10 cellular contexts compared by ENCODE assay signal in the genomic region with DNA sequence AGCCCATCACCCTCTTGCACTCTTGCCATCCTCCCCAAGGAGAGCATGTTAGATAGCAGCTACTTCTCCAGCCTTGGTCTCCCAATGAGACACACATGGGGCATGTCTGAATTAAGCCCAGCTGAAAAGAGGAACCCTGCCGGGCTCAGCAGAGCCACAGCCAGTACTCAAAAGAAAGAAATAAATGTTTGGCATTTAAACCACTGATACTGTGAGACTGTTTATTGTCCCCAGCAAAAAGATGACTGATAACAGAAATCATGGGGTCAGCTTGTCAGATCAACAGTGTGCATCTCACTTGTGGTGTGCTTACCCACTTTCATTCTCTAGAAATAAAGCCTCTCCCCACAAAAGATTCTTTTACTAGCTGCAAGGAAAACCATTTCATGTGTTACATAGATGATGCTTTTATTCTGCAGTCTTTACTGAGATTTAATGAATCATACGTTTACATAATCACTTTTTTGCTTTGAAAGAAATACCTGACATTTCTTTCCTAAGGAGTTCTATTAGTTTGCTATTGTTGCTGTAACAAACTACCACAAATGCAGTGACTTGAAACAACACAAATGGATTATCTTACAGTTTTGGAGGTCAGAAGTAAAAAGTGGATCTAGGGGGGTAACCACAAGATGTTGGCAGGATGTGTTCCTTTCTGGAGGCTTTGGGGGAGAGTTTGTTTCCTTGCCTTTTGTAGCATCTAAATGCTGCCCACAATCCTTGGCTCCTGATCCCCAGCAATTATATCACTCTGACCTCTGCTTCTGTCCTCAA. TPM values are rescaled to one million over a fixed set of nuclear protein-coding genes. Genes with fewer than 3 reads are reported as not detected.
DNase-seq lines count a peak whose midpoint lies in the region; ATAC-seq and TF ChIP-seq lines count a peak whose summit lies in the region.
"Had no signal": no experiment of that assay in that cellular context is flagged by ENCODE, and none has a peak within 500 bp of the region (broad histone marks: within the 10 kb centered on the region; RNA-seq: fewer than 3 reads in every experiment).

No MANE protein-coding gene starts in this region.

- peaks cover 4% of the 10 kb centered on the region for H3K4me1 ChIP-seq in smooth muscle cell (ENCODE audit: low read depth)

- no peak overlapping the region for H3K9ac ChIP-seq in smooth muscle cell (ENCODE audit: low read depth)

- H3K27me3 ChIP-seq in smooth muscle cell (ENCODE audit: low read depth) = no peaks in the 10 kb centered on the region

- ATAC-seq in GM19035 (IDR thresholded peaks at IDR 0.05; ENCODE audit: unreplicated experiment) = peak; percentile 64
- peak; percentile 74 for ATAC-seq in HG02678 (IDR thresholded peaks at IDR 0.05; ENCODE audit: unreplicated experiment)
- ATAC-seq in HG03575 (IDR thresholded peaks at IDR 0.05; ENCODE audit: extremely low read depth, insufficient number of reproducible peaks, low FRiP score, unreplicated experiment) = peak; percentile 64
- ATAC-seq: PC-3 had no signal

- no peak for TF ChIP-seq CTCF in smooth muscle cell (IDR thresholded peaks at IDR 0.05; ENCODE audit: borderline replicate concordance, insufficient read depth, poor library complexity, severe bottlenecking)

- no peak overlapping the region for H2AFZ ChIP-seq in smooth muscle cell (ENCODE audit: low read depth)

- no peaks in the 10 kb centered on the region for H3K9me3 ChIP-seq in smooth muscle cell (replicated peaks; ENCODE audit: low read depth)

- H3F3A ChIP-seq in smooth muscle cell (ENCODE audit: low read depth) = no peaks in the 10 kb centered on the region

- H3K27ac ChIP-seq in smooth muscle cell (ENCODE audit: low read depth) = no peak overlapping the region

- H3K4me2 ChIP-seq in smooth muscle cell = no peak overlapping the region

- DNase-seq in myocyte (ENCODE audit: low read depth) (peak; percentile 9), DMS53 (lab: John Stamatoyannopoulos, UW) (no peak), smooth muscle cell (lab: John Stamatoyannopoulos, UW; ENCODE audit: unreplicated experiment) (no peak)
- DNase-seq in activated CD4-positive, alpha-beta T cell treated with anti-CD3 and anti-CD28 coated beads for 48 hours = no peak
- no peak for DNase-seq in activated CD4-positive, alpha-beta T cell treated with anti-CD3 and anti-CD28 coated beads, Interleukin-2, amount 50 U/mL, for 1 hour
- DNase-seq: PC-3; stimulated activated CD4-positive, alpha-beta T cell treated with anti-CD3 and anti-CD28 coated beads, Interleukin-4, amount 100 ng/mL, for 24 hours had no signal

- no peaks in the 10 kb centered on the region for H3K36me3 ChIP-seq in smooth muscle cell (ENCODE audit: low read depth)

- 51% methylated on average over 2 of the region's 2 CpGs for WGBS in smooth muscle cell (ENCODE audit: low lambda C conversion rate)

- H4K20me1 ChIP-seq in smooth muscle cell (ENCODE audit: low read depth) = no peaks in the 10 kb centered on the region

- H3K4me3 ChIP-seq in smooth muscle cell = no peak overlapping the region

- no peaks in the 10 kb centered on the region for H3K79me2 ChIP-seq in smooth muscle cell (ENCODE audit: low read depth)

RNA-seq across cellular contexts. Expression of a gene that starts 20.9 kb away (rescaled TPM):
- total RNA-seq in myocyte = 2.8 and 3.4 TPM in 2 replicates
- polyA plus RNA-seq in myocyte (2012) = 1.3 TPM
- total RNA-seq in smooth muscle cell = 0.72 TPM in 1 of 2 replicates, not detected in the other
- 0.34 and 0.41 TPM in 2 replicates for polyA plus RNA-seq in smooth muscle cell
- total RNA-seq: PC-3 had no signal
